In the genomic region with DNA sequence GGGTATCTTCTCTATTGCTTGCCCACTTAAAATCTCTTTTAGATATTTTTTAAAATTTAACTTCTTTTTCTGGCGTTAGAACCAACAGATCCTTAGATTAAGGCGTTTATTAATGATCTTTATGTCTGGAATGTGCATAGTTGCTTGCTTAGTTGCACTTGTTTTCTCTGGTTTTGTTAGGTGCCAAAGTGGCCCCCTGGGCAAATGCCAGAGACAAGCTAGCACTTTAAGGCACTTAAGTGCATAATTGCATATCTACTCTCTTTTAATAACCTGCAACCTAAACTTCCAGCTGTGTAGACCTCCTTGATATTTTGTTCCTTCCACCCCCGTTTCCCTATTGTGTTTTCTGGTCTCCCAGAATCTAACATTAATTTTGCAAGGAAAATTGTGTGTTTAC, we compare ENCODE assay signal across 1 cellular context.
TF ChIP-seq lines count a peak whose summit lies in the region.

No MANE protein-coding gene starts in this region.

TF ChIP-seq in neural cell, 6 proteins besides CTCF, POLR2A, EP300 and RAD21 (continued from another document):
- TF ChIP-seq, protein P1, sequence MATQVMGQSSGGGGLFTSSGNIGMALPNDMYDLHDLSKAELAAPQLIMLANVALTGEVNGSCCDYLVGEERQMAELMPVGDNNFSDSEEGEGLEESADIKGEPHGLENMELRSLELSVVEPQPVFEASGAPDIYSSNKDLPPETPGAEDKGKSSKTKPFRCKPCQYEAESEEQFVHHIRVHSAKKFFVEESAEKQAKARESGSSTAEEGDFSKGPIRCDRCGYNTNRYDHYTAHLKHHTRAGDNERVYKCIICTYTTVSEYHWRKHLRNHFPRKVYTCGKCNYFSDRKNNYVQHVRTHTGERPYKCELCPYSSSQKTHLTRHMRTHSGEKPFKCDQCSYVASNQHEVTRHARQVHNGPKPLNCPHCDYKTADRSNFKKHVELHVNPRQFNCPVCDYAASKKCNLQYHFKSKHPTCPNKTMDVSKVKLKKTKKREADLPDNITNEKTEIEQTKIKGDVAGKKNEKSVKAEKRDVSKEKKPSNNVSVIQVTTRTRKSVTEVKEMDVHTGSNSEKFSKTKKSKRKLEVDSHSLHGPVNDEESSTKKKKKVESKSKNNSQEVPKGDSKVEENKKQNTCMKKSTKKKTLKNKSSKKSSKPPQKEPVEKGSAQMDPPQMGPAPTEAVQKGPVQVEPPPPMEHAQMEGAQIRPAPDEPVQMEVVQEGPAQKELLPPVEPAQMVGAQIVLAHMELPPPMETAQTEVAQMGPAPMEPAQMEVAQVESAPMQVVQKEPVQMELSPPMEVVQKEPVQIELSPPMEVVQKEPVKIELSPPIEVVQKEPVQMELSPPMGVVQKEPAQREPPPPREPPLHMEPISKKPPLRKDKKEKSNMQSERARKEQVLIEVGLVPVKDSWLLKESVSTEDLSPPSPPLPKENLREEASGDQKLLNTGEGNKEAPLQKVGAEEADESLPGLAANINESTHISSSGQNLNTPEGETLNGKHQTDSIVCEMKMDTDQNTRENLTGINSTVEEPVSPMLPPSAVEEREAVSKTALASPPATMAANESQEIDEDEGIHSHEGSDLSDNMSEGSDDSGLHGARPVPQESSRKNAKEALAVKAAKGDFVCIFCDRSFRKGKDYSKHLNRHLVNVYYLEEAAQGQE (IDR thresholded peaks at IDR 0.05; ENCODE audit: borderline replicate concordance) = no peak
- TF ChIP-seq MXI1 (conservative IDR thresholded peaks at IDR 0.05; ENCODE audit: poor library complexity, severe bottlenecking) = no peak
- no peak for TF ChIP-seq POLR2AphosphoS5 (IDR thresholded peaks at IDR 0.05)
- TF ChIP-seq SMC3 (conservative IDR thresholded peaks at IDR 0.05; ENCODE audit: poor library complexity) = no peak
- TF ChIP-seq EZH2 (IDR thresholded peaks at IDR 0.05; ENCODE audit: borderline replicate concordance, insufficient read depth, low read length, poor library complexity, severe bottlenecking) = no peak
